In the genomic region with DNA sequence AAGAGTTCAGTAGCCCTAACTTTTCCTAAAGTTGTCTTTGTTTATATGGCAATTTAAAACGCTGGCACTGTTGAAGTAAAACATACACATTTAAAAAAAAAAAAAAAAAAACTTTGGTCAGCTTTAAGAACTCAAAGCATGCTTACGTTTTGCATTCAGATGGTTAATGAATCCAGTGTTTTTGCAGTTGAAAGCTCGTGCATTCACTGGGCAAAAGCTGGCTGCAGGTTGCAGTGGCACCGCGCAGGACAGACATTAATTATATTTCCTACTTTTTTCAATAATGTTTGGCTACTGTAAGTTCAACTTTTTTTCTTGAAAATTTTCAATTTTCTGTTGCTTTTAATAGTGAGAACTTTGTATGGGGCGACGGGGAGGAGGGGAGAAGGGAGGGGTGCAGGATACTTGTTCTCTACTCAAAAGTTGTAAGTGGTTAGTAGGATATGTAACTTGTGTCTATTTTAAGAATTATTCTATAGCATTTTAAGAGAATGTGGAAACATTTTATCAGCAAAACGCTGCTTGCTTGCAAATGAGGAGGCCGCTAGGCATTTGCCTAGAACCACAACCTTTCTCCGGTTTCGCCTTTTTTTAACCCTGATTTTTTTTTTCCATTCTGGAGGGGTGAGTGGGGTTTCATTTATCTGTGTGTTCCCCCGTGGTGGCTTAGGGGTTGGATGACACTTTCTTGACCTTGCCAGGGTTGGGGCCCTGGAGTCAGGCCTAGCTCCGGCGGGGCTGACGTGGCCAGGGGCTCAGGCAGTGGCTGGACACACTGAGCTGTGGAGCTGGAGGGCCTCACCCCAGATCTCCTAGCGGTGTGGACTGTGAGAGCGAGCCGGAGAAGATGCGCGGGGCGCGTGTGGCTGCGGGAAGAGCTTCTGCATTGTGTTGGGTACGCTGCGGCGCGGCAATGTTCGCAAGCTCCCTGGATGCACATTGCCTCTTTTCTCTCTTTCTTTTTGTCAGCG, we compare ENCODE assay signal across 9 cellular contexts. TPM values are rescaled to one million over a fixed set of nuclear protein-coding genes. Genes with fewer than 3 reads are reported as not detected.
DNase-seq lines count a peak whose midpoint lies in the region; ATAC-seq and TF ChIP-seq lines count a peak whose summit lies in the region.
"Had no signal": no experiment of that assay in that cellular context is flagged by ENCODE, and none has a peak within 500 bp of the region (broad histone marks: within the 10 kb centered on the region; RNA-seq: fewer than 3 reads in every experiment).

No MANE protein-coding gene starts in this region.

- no peak for TF ChIP-seq CTCF in BE2C (IDR thresholded peaks at IDR 0.05; ENCODE audit: low read depth, low read length)

- ATAC-seq in stimulated activated effector memory CD8-positive, alpha-beta T cell treated with anti-CD3 and anti-CD28 coated beads, Interleukin-12 subunit alpha, Interleukin-12 subunit beta, amount 100 ng/mL, for 72 hours, result no peak
- no peak for ATAC-seq in GM21515 (IDR thresholded peaks at IDR 0.05; ENCODE audit: unreplicated experiment)
- ATAC-seq in GM21576 (IDR thresholded peaks at IDR 0.05; ENCODE audit: unreplicated experiment), result no peak

- H3K36me3 ChIP-seq in iPS-20b (ENCODE audit: insufficient read depth, low read depth, low read length) (no peaks in the 10 kb centered on the region), BE2C (peaks cover 10% of the 10 kb centered on the region)

- peak overlapping the region; percentile 50; the same call in 1 of the 2 replicates for H3K4me3 ChIP-seq in iPS-20b (ENCODE audit: low read length)
- no peak overlapping the region for H3K4me3 ChIP-seq in BE2C (ENCODE audit: low read depth, low read length)

- peak; percentile 49 for DNase-seq in NCI-H146 (lab: John Stamatoyannopoulos, UW)
- no peak for DNase-seq in NCI-H146 treated with DMSO at 0.1 percent for 48 hours (lab: John Stamatoyannopoulos, UW; ENCODE audit: unreplicated experiment)
- peak; percentile 54 for DNase-seq in amniotic epithelial cell (ENCODE audit: low read depth)
- DNase-seq in stimulated activated effector memory CD8-positive, alpha-beta T cell treated with anti-CD3 and anti-CD28 coated beads, Interleukin-12 subunit alpha, Interleukin-12 subunit beta, amount 100 ng/mL, for 72 hours (ENCODE audit: low spot score in 2 of 2), result peak in 1 of 2 donors; percentile 48
- DNase-seq in BE2C, result no peak
- DNase-seq: stimulated activated CD4-positive, alpha-beta T cell treated with anti-CD3 and anti-CD28 coated beads, Interleukin-2, amount 100 ng/mL, for 48 hours had no signal

- H3K27me3 ChIP-seq in iPS-20b (ENCODE audit: insufficient read depth, low read length), result peaks cover 95% of the 10 kb centered on the region
- H3K27me3 ChIP-seq in BE2C, result no peaks in the 10 kb centered on the region

- no peaks in the 10 kb centered on the region for H3K4me1 ChIP-seq in iPS-20b (ENCODE audit: insufficient read depth, low read length)
- no peaks in the 10 kb centered on the region for H3K4me1 ChIP-seq in BE2C

- no peak overlapping the region for H3K27ac ChIP-seq in iPS-20b (ENCODE audit: low read length)

- H3K9ac ChIP-seq in iPS-20b (ENCODE audit: low read depth, low read length), result no peak overlapping the region

- no peaks in the 10 kb centered on the region for H3K9me3 Mint-ChIP-seq in stimulated activated effector memory CD8-positive, alpha-beta T cell treated with anti-CD3 and anti-CD28 coated beads, Interleukin-12 subunit alpha, Interleukin-12 subunit beta, amount 100 ng/mL, for 72 hours

- H3K4me3 Mint-ChIP-seq in stimulated activated effector memory CD8-positive, alpha-beta T cell treated with anti-CD3 and anti-CD28 coated beads, Interleukin-12 subunit alpha, Interleukin-12 subunit beta, amount 100 ng/mL, for 72 hours, result peak overlapping the region; percentile 29

- H3K36me3 Mint-ChIP-seq in stimulated activated effector memory CD8-positive, alpha-beta T cell treated with anti-CD3 and anti-CD28 coated beads, Interleukin-12 subunit alpha, Interleukin-12 subunit beta, amount 100 ng/mL, for 72 hours, result peaks cover 7% of the 10 kb centered on the region

- no peaks in the 10 kb centered on the region; the same call in 1 of the 2 replicates for H3K9me3 ChIP-seq in iPS-20b (ENCODE audit: insufficient read depth, low read depth, low read length)
- no peaks in the 10 kb centered on the region for H3K9me3 ChIP-seq in BE2C

- peaks cover 25% of the 10 kb centered on the region for H3K4me1 Mint-ChIP-seq in stimulated activated effector memory CD8-positive, alpha-beta T cell treated with anti-CD3 and anti-CD28 coated beads, Interleukin-12 subunit alpha, Interleukin-12 subunit beta, amount 100 ng/mL, for 72 hours

- no peak overlapping the region for H3K27ac Mint-ChIP-seq in stimulated activated effector memory CD8-positive, alpha-beta T cell treated with anti-CD3 and anti-CD28 coated beads, Interleukin-12 subunit alpha, Interleukin-12 subunit beta, amount 100 ng/mL, for 72 hours

RNA-seq across cellular contexts. Expression of gene NR2F1, which starts 4.2 kb away (rescaled TPM):
- polyA plus RNA-seq in BE2C (2012; ENCODE audit: insufficient read depth, insufficient read length, low read depth), result 13.1 TPM

RNA-seq across cellular contexts. Expression of gene NR2F1-AS1, which starts 6.2 kb away (rescaled TPM):
- 2.7 TPM for polyA plus RNA-seq in BE2C (2012; ENCODE audit: insufficient read depth, insufficient read length, low read depth)

Comparison
In these comparisons a context has a peak if more than half of its experiments do, and no peak if none do; other contexts are left out.
1. DNase-seq: peak in NCI-H146 (single experiment) and amniotic epithelial cell (single experiment); none in NCI-H146 treated with DMSO at 0.1 percent for 48 hours (single experiment) and BE2C (single experiment).